ENCODE assay signal across 1 cellular context in genomic region chr19:6229216-6229913, GRCh38.
TF ChIP-seq lines count a peak whose summit lies in the region.

No MANE protein-coding gene starts in this region.

TF ChIP-seq in IMR-90, 13 proteins besides CTCF, POLR2A, EP300 and RAD21:
- TF ChIP-seq NFE2L2 (IDR thresholded peaks at IDR 0.05; ENCODE audit: low read depth, low read length), result no peak
- TF ChIP-seq RCOR1 (IDR thresholded peaks at IDR 0.05; ENCODE audit: insufficient replicate concordance, low read length), result no peak
- no peak for TF ChIP-seq CEBPB (IDR thresholded peaks at IDR 0.05; ENCODE audit: low read depth, low read length)
- no peak for TF ChIP-seq BHLHE40 (IDR thresholded peaks at IDR 0.05; ENCODE audit: low read depth, low read length)
- no peak for TF ChIP-seq USF2 (IDR thresholded peaks at IDR 0.05; ENCODE audit: low read depth, low read length)
- no peak for TF ChIP-seq MAZ (IDR thresholded peaks at IDR 0.05; ENCODE audit: borderline replicate concordance, low read depth, low read length)
- no peak for TF ChIP-seq RFX5 (IDR thresholded peaks at IDR 0.05; ENCODE audit: low read depth, low read length)
- no peak for TF ChIP-seq MXI1 (IDR thresholded peaks at IDR 0.05; ENCODE audit: borderline replicate concordance, low read depth, low read length)
- no peak for TF ChIP-seq SMC3 (IDR thresholded peaks at IDR 0.05; ENCODE audit: low read depth, low read length)
- no peak for TF ChIP-seq MAFK (IDR thresholded peaks at IDR 0.05; ENCODE audit: low read depth, low read length)
- no peak for TF ChIP-seq ELK1 (IDR thresholded peaks at IDR 0.05; ENCODE audit: borderline replicate concordance, low read depth, low read length)
- no peak for TF ChIP-seq CHD1 (IDR thresholded peaks at IDR 0.05; ENCODE audit: low read depth, low read length)
- no peak for TF ChIP-seq FOS (IDR thresholded peaks at IDR 0.05; ENCODE audit: low read depth, low read length)
